In genomic region chr19:56105090-56105701, GRCh38 we compare ENCODE assay signal across 8 cellular contexts. TPM values are rescaled to one million over a fixed set of nuclear protein-coding genes. Genes with fewer than 3 reads are reported as not detected.
DNase-seq lines count a peak whose midpoint lies in the region; ATAC-seq, FAIRE-seq and TF ChIP-seq lines count a peak whose summit lies in the region.

No MANE protein-coding gene starts in this region.

- H3K9me3 Mint-ChIP-seq in H9 = no peaks in the 10 kb centered on the region

- no peak overlapping the region for H2AFZ ChIP-seq in H9 (ENCODE audit: low read length)

- H3K27ac ChIP-seq in H9 (ENCODE audit: insufficient read length, low read depth, low read length) (no peak overlapping the region), RWPE1 (peak overlapping the region; percentile 52)

- no peak overlapping the region for H2BK20ac ChIP-seq in H9 (ENCODE audit: low read depth, low read length, poor library complexity, severe bottlenecking)

- H3K14ac ChIP-seq in H9 (ENCODE audit: insufficient read depth, low read length) = peak overlapping the region; percentile 6; the same call in 1 of the 2 replicates

- no peaks in the 10 kb centered on the region for H4K20me1 ChIP-seq in H9 (ENCODE audit: control insufficient read depth, insufficient read depth, insufficient read length)

- ATAC-seq in left ventricle myocardium superior = peak; percentile 73
- no peak for ATAC-seq in GM18502 (IDR thresholded peaks at IDR 0.05; ENCODE audit: poor library complexity, unreplicated experiment)

- no peaks in the 10 kb centered on the region for H3K9me3 ChIP-seq in H9 (ENCODE audit: control insufficient read depth, low read depth, low read length)

- TF ChIP-seq CTCF in H9 (conservative IDR thresholded peaks at IDR 0.05) (peak; percentile 88), RWPE1 (conservative IDR thresholded peaks at IDR 0.05; ENCODE audit: low read depth) (peak; percentile 39)

- H2BK12ac ChIP-seq in H9 (ENCODE audit: insufficient read length, low read depth, low read length) = no peak overlapping the region

- H2AK5ac ChIP-seq in H9 (ENCODE audit: insufficient read length, low read length) = no peak overlapping the region

- no peaks in the 10 kb centered on the region for H3K79me1 ChIP-seq in H9 (ENCODE audit: insufficient read depth, low read depth, low read length, poor library complexity, severe bottlenecking)

- no peak overlapping the region for H3K4ac ChIP-seq in H9 (ENCODE audit: low read depth, low read length)

- peak overlapping the region in 1 of 2 experiments; percentile 53; a peak in 1 of 5 replicates for H3K4me3 Mint-ChIP-seq in H9

- H3K23me2 ChIP-seq in H9 (ENCODE audit: insufficient read length, low read depth, low read length, poor library complexity, severe bottlenecking) = no peaks in the 10 kb centered on the region

- H4K8ac ChIP-seq in H9 (replicated peaks; ENCODE audit: insufficient read length, low read depth, low read length) = no peak overlapping the region

- peak; percentile 85 for DNase-seq in H9
- no peak for DNase-seq in RWPE1 (ENCODE audit: low spot score)
- peak in 49 of 58 donors; percentile 12 to 85 (median 51) for DNase-seq in anterior cingulate cortex (lab: John Stamatoyannopoulos, UW)
- peak; percentile 80 for DNase-seq in left ventricle myocardium superior
- DNase-seq in posterior cingulate gyrus = peak; percentile 42 to 94 (median 70)
- DNase-seq in H4 (ENCODE audit: low spot score) = no peak

- H3K27me3 ChIP-seq in H9 (ENCODE audit: insufficient read depth, low read length) = no peaks in the 10 kb centered on the region

- H3K27me3 Mint-ChIP-seq in H9 (ENCODE audit: low read depth) = no peaks in the 10 kb centered on the region

- intact Hi-C loops in left ventricle myocardium superior (cut with micrococcal nuclease) = no loop called here
- intact Hi-C loops in posterior cingulate gyrus (cut with DNase I) = loop anchor here (5.0 kb wide), 1 partner anchor 52 kb away; no protein-coding TSS in a partner anchor

- H2BK5ac ChIP-seq in H9 (ENCODE audit: insufficient read length, low read length) = no peak overlapping the region

- H3K23ac ChIP-seq in H9 (ENCODE audit: insufficient read length, low read depth, low read length) = no peak overlapping the region

- H3K56ac ChIP-seq in H9 (ENCODE audit: insufficient read length, low read depth, low read length) = no peak overlapping the region

- peaks cover 6% of the 10 kb centered on the region; the same call in 1 of the 2 replicates for H3K4me1 ChIP-seq in H9 (ENCODE audit: insufficient read depth, low read length)

- H3K4me2 ChIP-seq in H9 (ENCODE audit: insufficient read depth, insufficient read length, low read length) = no peak overlapping the region

- peaks cover 37% of the 10 kb centered on the region; the same call in 1 of the 2 replicates for H3K79me2 ChIP-seq in H9 (ENCODE audit: insufficient read depth, low read length)

- H4K91ac ChIP-seq in H9 (ENCODE audit: insufficient read length, low read depth, low read length) = no peak overlapping the region

- CTCF ChIA-PET in RWPE1 (lab: Yijun Ruan, JAX) = interaction anchor here (0.5 to 1.3 kb wide), 4 partner anchors 10 to 726 kb away, joined by 3 read pairs; no protein-coding TSS in a partner anchor

- peaks cover 10 to 28% (median 16%) of the 10 kb centered on the region in 3 experiments for H3K36me3 Mint-ChIP-seq in H9 (ENCODE audit: insufficient read depth in 1 of 3, low read depth in 3 of 3)

- no peak overlapping the region for H2BK120ac ChIP-seq in H9 (ENCODE audit: low read depth, low read length, poor library complexity, severe bottlenecking)

- WGBS in H9 (ENCODE audit: extremely low coverage, insufficient read length, low lambda C conversion rate) = no CpG with 5 or more reads among the region's 22 CpGs

- no peak overlapping the region for H3K9ac ChIP-seq in H9 (ENCODE audit: extremely low read depth, insufficient read length, low read length)

- H3K18ac ChIP-seq in H9 (ENCODE audit: insufficient read length, low read depth, low read length) = peak overlapping the region; percentile 4

- H3T11ph ChIP-seq in H9 (ENCODE audit: low read length) = no peak overlapping the region

- POLR2A ChIA-PET in RWPE1 (lab: Yijun Ruan, JAX; ENCODE audit: low non-redundant PET) = no interaction called here

- H3K4me1 Mint-ChIP-seq in H9 = peaks cover 30 to 42% of the 10 kb centered on the region in 2 experiments

- FAIRE-seq in A204.1 (lab: Jason Lieb, UNC) = peak; percentile 95

- no peak overlapping the region for H2BK15ac ChIP-seq in H9 (ENCODE audit: low read depth, low read length)

- H4K5ac ChIP-seq in H9 (ENCODE audit: insufficient read length, low read depth, low read length) = no peak overlapping the region

- peak overlapping the region; percentile 22 to 81 (median 55); a peak in 3 of 7 replicates for H3K27ac Mint-ChIP-seq in H9

RNA-seq across cellular contexts. Expression of gene ZNF787, which starts 15.9 kb away (rescaled TPM):
- total RNA-seq in H9 (2021) (54.6 and 55.8 TPM in 2 replicates), left ventricle myocardium superior (33.8 TPM)
- total RNA-seq in H4 (2014; rRNA removed; shearing (Covaris generic)) = 8.6 and 12.4 TPM in 2 replicates

RNA-seq across cellular contexts. Expression of gene ZNF444, which starts 35.9 kb away (rescaled TPM):
- total RNA-seq in H9 (2021) (48.8 and 49.7 TPM in 2 replicates), left ventricle myocardium superior (23.9 TPM)
- total RNA-seq in H4 (2014; rRNA removed; shearing (Covaris generic)) = 9.4 and 13.8 TPM in 2 replicates

Comparison
In these comparisons a context has a peak if more than half of its experiments do, and no peak if none do; other contexts are left out.
1. DNase-seq: peak in H9 (single experiment), anterior cingulate cortex (49 of 58), left ventricle myocardium superior (single experiment) and posterior cingulate gyrus (10 of 10); none in RWPE1 (single experiment) and H4 (single experiment).